In the genomic region with DNA sequence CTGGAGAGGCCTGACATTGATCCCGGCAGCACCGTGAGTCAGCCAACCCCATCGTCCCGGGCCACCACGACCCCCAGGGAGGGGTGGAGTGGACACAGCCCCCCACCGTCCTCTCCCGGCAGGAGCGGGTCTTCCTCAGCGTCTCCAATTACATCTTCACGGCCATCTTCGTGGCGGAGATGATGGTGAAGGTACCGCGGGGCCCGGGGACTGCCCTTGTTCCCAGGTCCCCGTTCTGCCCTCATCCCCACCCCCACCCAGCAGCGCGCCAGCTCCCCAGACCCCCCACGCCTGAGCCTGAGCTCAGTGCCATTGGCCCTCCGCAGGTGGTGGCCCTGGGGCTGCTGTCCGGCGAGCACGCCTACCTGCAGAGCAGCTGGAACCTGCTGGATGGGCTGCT, we compare ENCODE assay signal across 12 cellular contexts. TPM values are rescaled to one million over a fixed set of nuclear protein-coding genes. Genes with fewer than 3 reads are reported as not detected.
"Had no signal": no experiment of that assay in that cellular context is flagged by ENCODE, and none has a peak within 500 bp of the region (broad histone marks: within the 10 kb centered on the region; RNA-seq: fewer than 3 reads in every experiment).

No MANE protein-coding gene starts in this region.

- H3K4me3 ChIP-seq: K562 had no signal

- H3K27ac ChIP-seq: HL-60, KMS-11 had no signal

- H3K4me2 ChIP-seq: KMS-11 had no signal

- DNase-seq: IMR-90, Karpas-422, Kasumi-1, KBM-7, KG1 had no signal

- ATAC-seq: HepG2, K562 had no signal

- H3K9ac ChIP-seq: KMS-11 had no signal

RNA-seq across cellular contexts. Expression of a gene that starts 14.6 kb away (rescaled TPM):
- total RNA-seq: HepG2, HT1080, IMR-90, K562 had no signal
- polyA plus RNA-seq: HepG2, IgD-negative memory B cell, IMR-90, K562 had no signal

RNA-seq across cellular contexts. Expression of a gene that starts 19.5 kb away (rescaled TPM):
- total RNA-seq: HepG2, HT-29, HT1080, IMR-90 had no signal
- polyA plus RNA-seq: HepG2, IgD-negative memory B cell, IMR-90, K562 had no signal

RNA-seq across cellular contexts. Expression of a gene that starts 30.0 kb away (rescaled TPM):
- total RNA-seq: HepG2, HT-29, HT1080, IMR-90, K562 had no signal
- polyA plus RNA-seq: IgD-negative memory B cell, IMR-90, K562 had no signal

RNA-seq across cellular contexts. Expression of a gene that starts 45.4 kb away (rescaled TPM):
- total RNA-seq: HepG2, HT-29, HT1080, IMR-90, K562 had no signal
- polyA plus RNA-seq: HepG2, IgD-negative memory B cell, IMR-90, K562 had no signal

RNA-seq across cellular contexts. Expression of a gene that starts 57.6 kb away (rescaled TPM):
- total RNA-seq: HT1080 had no signal
- polyA plus RNA-seq: IgD-negative memory B cell had no signal
